8 cellular contexts compared by ENCODE assay signal in genomic region chr6:149941583-149942460, GRCh38. TPM values are rescaled to one million over a fixed set of nuclear protein-coding genes. Genes with fewer than 3 reads are reported as not detected.
A peak's percentile ranks its signal among the peaks of the same experiment; 100 is the strongest.
DNase-seq lines count a peak whose midpoint lies in the region; ATAC-seq and TF ChIP-seq lines count a peak whose summit lies in the region.

Gene ULBP2 (plus strand): TSS chr6:149942014. CDS start chr6:149942073, 59 bp downstream.

- intact Hi-C loops in mucosa of descending colon (cut with DNase I, micrococcal nuclease): no loop called here

- H3K4me1 ChIP-seq in HUES64 (ENCODE audit: insufficient read depth, low read length) (no peaks in the 10 kb centered on the region), mucosa of descending colon (ENCODE audit: low read depth) (peaks cover 23% of the 10 kb centered on the region)

- peaks cover 87% of the 10 kb centered on the region for H3K27me3 ChIP-seq in HUES64 (ENCODE audit: insufficient read depth, low read length)

- no peak within 1 kb of the TSS for H3K9ac ChIP-seq in HUES64 (ENCODE audit: low read depth, low read length)

- H3K9me3 ChIP-seq in HUES64 (ENCODE audit: insufficient read depth, low read depth, low read length) (peaks cover 3% of the 10 kb centered on the region; the same call in 1 of the 2 replicates), mucosa of descending colon (no peaks in the 10 kb centered on the region)

- H3K4me3 ChIP-seq in HUES64 (ENCODE audit: low read length) (peak within 1 kb of the TSS; percentile 67), mucosa of descending colon (no peak within 1 kb of the TSS)

- no peaks in the 10 kb centered on the region for H3K36me3 ChIP-seq in HUES64 (ENCODE audit: insufficient read depth, low read length)
- H3K36me3 ChIP-seq in mucosa of descending colon (ENCODE audit: low read depth): no peaks in the 10 kb centered on the region

- H3K27ac ChIP-seq in HUES64 (ENCODE audit: low read depth, low read length) (no peak within 1 kb of the TSS), epithelial cell of prostate (peak within 1 kb of the TSS; percentile 61)

- DNase-seq in DMS 273 treated with DMSO at 0.1 percent for 48 hours (lab: John Stamatoyannopoulos, UW) (peak; percentile 78), OCI-M2 (lab: John Stamatoyannopoulos, UW; ENCODE audit: unreplicated experiment) (peak; percentile 65), activated T-cell treated with anti-CD3 and anti-CD28 coated beads for 4 hours (peak; percentile 89), epithelial cell of prostate (ENCODE audit: low read depth, low spot score) (peak; percentile 90), mucosa of descending colon (peak; percentile 83 to 89 (median 86))
- DNase-seq in stimulated activated CD8-positive, alpha-beta memory T cell treated with anti-CD3 and anti-CD28 coated beads, Interleukin-15, amount 100 ng/mL, for 4 hours (ENCODE audit: low read depth in 2 of 2): peak; percentile 84 to 89

- TF ChIP-seq CTCF in mucosa of descending colon (IDR thresholded peaks at IDR 0.05): no peak

- WGBS in HUES64: 1% methylated on average over 61 of the region's 62 CpGs

- ATAC-seq in mucosa of descending colon (peak; percentile 93), HG03025 (IDR thresholded peaks at IDR 0.05; ENCODE audit: low FRiP score, unreplicated experiment) (no peak)

RNA-seq across cellular contexts. Expression of gene ULBP2, which starts in this region (rescaled TPM):
- polyA plus RNA-seq in HUES64 (2013, experiment 1 of 2): not detected
- not detected for polyA plus RNA-seq in HUES64 (2013, experiment 2 of 2)
- total RNA-seq in mucosa of descending colon: under 1 TPM in 1 of 3 donors, not detected in 2; 0.43 TPM

Comparison
In these comparisons a context has a peak if more than half of its experiments do, and no peak if none do; other contexts are left out.
1. Peak in DNase-seq and ATAC-seq in mucosa of descending colon; RNA of the gene not detected or under 1 TPM.